In the genomic region with DNA sequence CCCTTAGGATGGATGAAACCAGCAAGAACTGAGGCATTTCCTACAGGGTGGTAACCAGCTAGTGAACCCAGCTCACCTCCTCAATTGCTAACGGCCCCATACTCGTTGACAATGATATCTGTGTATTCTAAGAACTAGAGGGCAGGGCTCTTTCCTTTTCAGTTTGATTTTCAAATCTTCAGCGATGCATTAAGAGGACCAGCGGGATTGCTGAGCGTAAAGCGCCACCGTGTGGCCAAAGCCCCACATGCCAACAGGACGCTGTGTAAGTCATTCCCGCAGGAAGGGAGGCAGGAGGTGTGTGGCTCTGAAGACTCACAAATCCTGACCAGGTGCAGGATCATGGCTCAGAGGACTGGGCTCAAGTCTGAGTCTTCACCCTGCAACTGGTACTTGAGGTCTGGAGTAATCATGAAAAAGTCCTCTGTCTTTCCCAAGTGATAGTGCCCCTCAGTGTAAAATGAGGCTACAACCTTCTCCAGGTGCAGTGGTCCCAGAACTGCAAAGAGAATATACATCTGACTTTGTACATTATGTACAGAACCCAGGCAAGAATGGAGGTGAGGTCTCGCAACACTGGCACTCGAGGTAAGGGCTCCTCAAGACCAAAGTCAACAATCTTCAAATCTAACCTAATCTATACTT, we compare ENCODE assay signal across 8 cellular contexts. TPM values are rescaled to one million over a fixed set of nuclear protein-coding genes. Genes with fewer than 3 reads are reported as not detected.
DNase-seq lines count a peak whose midpoint lies in the region; FAIRE-seq and TF ChIP-seq lines count a peak whose summit lies in the region.

No MANE protein-coding gene starts in this region.

- no peak overlapping the region for H3K4me3 Mint-ChIP-seq in osteocyte (ENCODE audit: unreplicated experiment)

- no peak overlapping the region for H3K4me3 ChIP-seq in tibial nerve

- no peak overlapping the region for H3K27ac ChIP-seq in tibial nerve

- H3K9me3 ChIP-seq in tibial nerve, result no peaks in the 10 kb centered on the region

- TF ChIP-seq EP300 in tibial nerve (IDR thresholded peaks at IDR 0.05), result peak in 1 of 2 donors; percentile 22

- TF ChIP-seq CTCF in osteocyte (IDR thresholded peaks at IDR 0.05) (peak; percentile 94), tibial nerve (IDR thresholded peaks at IDR 0.05) (peak; percentile 89 to 94 (median 92))

- FAIRE-seq in frontal cortex (lab: Jason Lieb, UNC), result no peak

- no peak overlapping the region for H3K27ac Mint-ChIP-seq in osteocyte (ENCODE audit: unreplicated experiment)

- no peak for TF ChIP-seq POLR2A in tibial nerve (IDR thresholded peaks at IDR 0.05)

- peaks cover 20% of the 10 kb centered on the region for H3K27me3 Mint-ChIP-seq in osteocyte (ENCODE audit: unreplicated experiment)

- no peaks in the 10 kb centered on the region for H3K36me3 ChIP-seq in tibial nerve

- DNase-seq in EH (ENCODE audit: low read depth) (peak; percentile 71), H4 (ENCODE audit: low spot score) (peak; percentile 43), M059J (ENCODE audit: low read depth) (peak; percentile 63), SIG-M5 (lab: John Stamatoyannopoulos, UW) (peak; percentile 4), frontal cortex (ENCODE audit: low spot score in 2 of 2) (peak; percentile 37 to 64), osteocyte (ENCODE audit: extremely low spot score, unreplicated experiment) (peak; percentile 91), tibial nerve (ENCODE audit: low spot score in 2 of 2) (peak; percentile 79 to 86)
- DNase-seq in activated effector memory CD4-positive, alpha-beta T cell treated with Interleukin-2 at 50 U/mL for 16 hours, result peak; percentile 61

- H3K36me3 Mint-ChIP-seq in osteocyte (ENCODE audit: unreplicated experiment), result no peaks in the 10 kb centered on the region

- peaks cover 0 to 9% (median 2%) of the 10 kb centered on the region in 4 donors for H3K4me1 ChIP-seq in tibial nerve

- WGBS in tibial nerve, 2 donors, result 12 to 13% methylated on average over 11 of the region's 11 CpGs

- peaks cover 0 to 2% of the 10 kb centered on the region in 2 donors for H3K27me3 ChIP-seq in tibial nerve

- peaks cover 19% of the 10 kb centered on the region for H3K4me1 Mint-ChIP-seq in osteocyte (ENCODE audit: unreplicated experiment)

- H3K9me3 Mint-ChIP-seq in osteocyte (ENCODE audit: unreplicated experiment), result peaks cover 5% of the 10 kb centered on the region

RNA-seq across cellular contexts. Expression of gene C13orf42, which starts 40.9 kb away (rescaled TPM):
- not detected in 2 replicates for total RNA-seq in H4 (2014; rRNA removed; shearing (Covaris generic))
- total RNA-seq in M059J (2014; rRNA removed; shearing (Covaris generic)), result not detected in 2 replicates
- under 0.01 TPM for total RNA-seq in frontal cortex
- not detected in 2 replicates for total RNA-seq in osteocyte
- total RNA-seq in tibial nerve, result not detected

Comparison
In these comparisons a context has a peak if more than half of its experiments do, and no peak if none do; other contexts are left out.
1. DNase-seq: peak in every context shown above with its lines; median percentile 91 in osteocyte; 82 in tibial nerve; 71 in EH; 63 in M059J; 61 in activated effector memory CD4-positive, alpha-beta T cell treated with Interleukin-2 at 50 U/mL for 16 hours; 50 in frontal cortex; 43 in H4; 4 in SIG-M5.